Comparison of ENCODE assay signal across 24 cellular contexts in the genomic region with DNA sequence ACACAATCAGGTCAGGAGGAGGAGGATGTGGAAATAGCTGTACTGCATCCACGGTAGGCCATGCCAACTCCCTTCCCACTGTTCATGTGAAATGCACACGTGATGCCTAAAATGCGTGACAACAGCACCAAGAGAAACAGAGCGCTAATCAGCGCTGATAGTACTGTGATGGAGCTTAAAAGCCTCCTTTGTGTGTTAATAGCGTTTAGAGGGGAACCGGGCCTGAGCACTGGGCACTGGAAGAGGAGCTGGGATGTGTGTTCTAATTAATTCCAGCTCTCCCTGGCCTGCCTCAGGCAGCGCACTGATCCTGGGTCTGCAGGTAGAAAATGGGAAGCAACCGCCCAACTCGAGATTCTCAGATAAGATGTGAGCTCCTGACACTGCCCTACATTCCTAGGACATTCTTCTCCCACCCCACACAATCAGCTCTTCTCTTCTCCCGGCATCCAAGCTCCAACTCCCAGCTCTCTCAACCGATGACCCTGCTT. TPM values are rescaled to one million over a fixed set of nuclear protein-coding genes. Genes with fewer than 3 reads are reported as not detected.
A peak's percentile ranks its signal among the peaks of the same experiment; 100 is the strongest.
DNase-seq lines count a peak whose midpoint lies in the region; ATAC-seq, FAIRE-seq and TF ChIP-seq lines count a peak whose summit lies in the region.
"Had no signal": no experiment of that assay in that cellular context is flagged by ENCODE, and none has a peak within 500 bp of the region (broad histone marks: within the 10 kb centered on the region; RNA-seq: fewer than 3 reads in every experiment).

No MANE protein-coding gene starts in this region.

- peak overlapping the region in 1 of 3 donors; percentile 16 for H3K27ac ChIP-seq in right lobe of liver
- no peak overlapping the region for H3K27ac ChIP-seq in HepG2 (ENCODE audit: extremely low read length, insufficient read depth, low read length)
- peak overlapping the region; percentile 24 for H3K27ac ChIP-seq in neural cell (ENCODE audit: low read length)
- H3K27ac ChIP-seq: lower lobe of right lung, neutrophil had no signal

- no peak for TF ChIP-seq EP300 in HepG2 (IDR thresholded peaks at IDR 0.05; ENCODE audit: low read depth in 2 of 2, low read length in 2 of 2)
- no peak for TF ChIP-seq EP300 in HepG2 (CRISPR knock-in tag; IDR thresholded peaks at IDR 0.05; ENCODE audit: borderline replicate concordance)
- peak; percentile 5 for TF ChIP-seq EP300 in neural cell (conservative IDR thresholded peaks at IDR 0.05; ENCODE audit: poor library complexity, severe bottlenecking)

- in situ Hi-C loops in HepG2 (cut with HindIII; ENCODE audit: extremely low pct_ligation_motif_present, low pct_unique_long_range_greater_than_20kb) = no loop called here

- TF ChIP-seq POLR2A in right lobe of liver (IDR thresholded peaks at IDR 0.05) (no peak), HepG2 (IDR thresholded peaks at IDR 0.05; ENCODE audit: insufficient read depth in 1 of 2, low read depth in 2 of 2, low read length in 2 of 2) (no peak)

- no peaks in the 10 kb centered on the region for H4K20me1 ChIP-seq in HepG2 (ENCODE audit: insufficient read depth, low read length)
- H4K20me1 ChIP-seq in neural cell (ENCODE audit: insufficient read depth) = no peaks in the 10 kb centered on the region

- H3K4me2 ChIP-seq in HepG2 (ENCODE audit: low read depth, low read length) (no peak overlapping the region), neural cell (ENCODE audit: low read length) (no peak overlapping the region)

- peaks cover 15 to 23% of the 10 kb centered on the region in 2 donors for H3K4me1 Mint-ChIP-seq in effector memory CD8-positive, alpha-beta T cell (ENCODE audit: low read depth in 2 of 2)
- H3K4me1 Mint-ChIP-seq in Calu3 (ENCODE audit: low read depth, unreplicated experiment) = no peaks in the 10 kb centered on the region
- H3K4me1 Mint-ChIP-seq: activated B cell treated with CpG ODN at 0.5 μM for 24 hours had no signal

- H3K9me3 ChIP-seq in right lobe of liver (no peaks in the 10 kb centered on the region), HepG2 (ENCODE audit: low read length) (no peaks in the 10 kb centered on the region), neural cell (ENCODE audit: low read length) (no peaks in the 10 kb centered on the region)
- H3K9me3 ChIP-seq: HAP-1, lower lobe of right lung, neutrophil had no signal

- H3K9me2 ChIP-seq in neural cell (ENCODE audit: insufficient read depth, low read length) = no peaks in the 10 kb centered on the region

- WGBS in right lobe of liver (ENCODE audit: insufficient coverage, low coverage, low lambda C conversion rate, missing lambda C conversion rate) = 29% methylated on average over 4 of the region's 12 CpGs
- WGBS in HepG2 (ENCODE audit: low lambda C conversion rate) = 93% methylated on average over 12 of the region's 12 CpGs

- H3K27me3 Mint-ChIP-seq in effector memory CD8-positive, alpha-beta T cell = no peaks in the 10 kb centered on the region
- H3K27me3 Mint-ChIP-seq in Calu3 (ENCODE audit: unreplicated experiment) = no peaks in the 10 kb centered on the region
- H3K27me3 Mint-ChIP-seq: activated B cell treated with CpG ODN at 0.5 μM for 24 hours had no signal

- no peak for TF ChIP-seq CTCF in right lobe of liver (IDR thresholded peaks at IDR 0.05)
- TF ChIP-seq CTCF in HepG2 (CRISPR knock-in tag; IDR thresholded peaks at IDR 0.05) = no peak
- no peak for TF ChIP-seq CTCF in neural cell (IDR thresholded peaks at IDR 0.05; ENCODE audit: poor library complexity, severe bottlenecking)
- no peak for TF ChIP-seq CTCF in Calu3 (IDR thresholded peaks at IDR 0.05; ENCODE audit: unreplicated experiment)

- H3K27ac Mint-ChIP-seq in effector memory CD8-positive, alpha-beta T cell = peak overlapping the region; percentile 1 to 69
- H3K27ac Mint-ChIP-seq in Calu3 (ENCODE audit: unreplicated experiment) = no peak overlapping the region
- H3K27ac Mint-ChIP-seq: activated B cell treated with CpG ODN at 0.5 μM for 24 hours had no signal

- DNase-seq in right lobe of liver (no peak), HepG2 (ENCODE audit: low spot score) (no peak), H4 (ENCODE audit: low spot score) (no peak), Calu3 (no peak)
- DNase-seq in effector memory CD8-positive, alpha-beta T cell = no peak
- no peak for DNase-seq in activated effector memory CD4-positive, alpha-beta T cell treated with Interleukin-2 at 50 U/mL for 16 hours
- DNase-seq: activated B cell treated with CpG ODN at 0.5 μM for 24 hours; activated CD4-positive, alpha-beta T cell treated with anti-CD3 and anti-CD28 coated beads, Interleukin-2, amount 50 U/mL, for 48 hours; activated gamma-delta T cell; C1 segment of cervical spinal cord; cortex of kidney; DND-41; Kasumi-1; kidney; lower lobe of right lung; NCI-H1694 treated with DMSO at 0.1 percent for 48 hours; small intestine; stimulated activated CD4-positive, alpha-beta T cell treated with anti-CD3 and anti-CD28 coated beads, Interleukin-1b, Interleukin-23, amount 100 ng/mL, for 48 hours had no signal

- peaks cover 26% of the 10 kb centered on the region for H3K36me3 Mint-ChIP-seq in effector memory CD8-positive, alpha-beta T cell (ENCODE audit: insufficient read depth)
- H3K36me3 Mint-ChIP-seq in Calu3 (ENCODE audit: insufficient read depth, unreplicated experiment) = peaks cover 30% of the 10 kb centered on the region

- H3K27me3 ChIP-seq in right lobe of liver = no peaks in the 10 kb centered on the region
- no peaks in the 10 kb centered on the region for H3K27me3 ChIP-seq in HepG2 (ENCODE audit: control insufficient read depth in 1 of 2, insufficient read depth in 2 of 2, low read length in 2 of 2)
- no peaks in the 10 kb centered on the region for H3K27me3 ChIP-seq in neural cell (ENCODE audit: insufficient read depth, low read depth, low read length)
- H3K27me3 ChIP-seq: neutrophil had no signal

- no peaks in the 10 kb centered on the region for H3F3A ChIP-seq in neural cell (ENCODE audit: insufficient read depth, low read length, poor library complexity, severe bottlenecking)

- CTCF ChIA-PET in HepG2 (lab: Yijun Ruan, JAX; ENCODE audit: low intra/inter-chr PET ratio, low total read pairs) (no interaction called here), Calu3 (lab: Charles Lee) (no interaction called here)

- H3K4me1 ChIP-seq in right lobe of liver (peaks cover 0 to 54% (median 16%) of the 10 kb centered on the region in 4 donors), HepG2 (ENCODE audit: insufficient read depth, low read length) (peaks cover 14% of the 10 kb centered on the region)
- H3K4me1 ChIP-seq: HAP-1, lower lobe of right lung had no signal

- no TSS peak for BruUV-seq in HepG2 (replicated peaks; lab: Mats Ljungman, UMichigan)
- BruUV-seq in Calu3 (replicated peaks; lab: Mats Ljungman, UMichigan) = no TSS peak

- H3K36me3 ChIP-seq in right lobe of liver (peaks cover 0 to 11% (median 0%) of the 10 kb centered on the region in 4 donors), HepG2 (replicated peaks in 1 of 2; ENCODE audit: control insufficient read depth in 1 of 2, insufficient read depth in 2 of 2, low read length in 2 of 2) (peaks cover 22 to 73% of the 10 kb centered on the region in 2 experiments), neural cell (ENCODE audit: insufficient read depth, low read length) (no peaks in the 10 kb centered on the region)
- H3K36me3 ChIP-seq: neutrophil had no signal

- peak in 3 of 4 donors; percentile 10 to 32 (median 24) for ATAC-seq in right lobe of liver
- ATAC-seq in HepG2 = no peak
- no peak for ATAC-seq in effector memory CD8-positive, alpha-beta T cell (replicated peaks)
- ATAC-seq: lower lobe of right lung had no signal

- H2AFZ ChIP-seq in HepG2 (ENCODE audit: low read length) = no peak overlapping the region
- H2AFZ ChIP-seq in neural cell (ENCODE audit: low read depth, low read length) = no peak overlapping the region

- TF ChIP-seq RAD21 in HepG2 (CRISPR knock-in tag; IDR thresholded peaks at IDR 0.05) (no peak), neural cell (conservative IDR thresholded peaks at IDR 0.05) (no peak)

- intact Hi-C loops in right lobe of liver (cut with DNase I) = no loop called here
- intact Hi-C loops in HepG2 (cut with micrococcal nuclease; ENCODE audit: unreplicated experiment) = no loop called here
- intact Hi-C loops in Calu3 (cut with micrococcal nuclease; ENCODE audit: unreplicated experiment) = no loop called here

- no peak for FAIRE-seq in HepG2 (lab: Jason Lieb, UNC)
- FAIRE-seq: bronchial epithelial cell, endometrium, kidney, small intestine, urothelium cell line had no signal

- no peaks in the 10 kb centered on the region for H3K9me3 Mint-ChIP-seq in effector memory CD8-positive, alpha-beta T cell
- H3K9me3 Mint-ChIP-seq in Calu3 (ENCODE audit: low read depth, unreplicated experiment) = no peaks in the 10 kb centered on the region
- H3K9me3 Mint-ChIP-seq: activated B cell treated with CpG ODN at 0.5 μM for 24 hours had no signal

- H3K79me2 ChIP-seq in HepG2 (ENCODE audit: insufficient read depth, low read length) (peaks cover 13% of the 10 kb centered on the region), neural cell (replicated peaks; ENCODE audit: insufficient read depth, low read length) (no peaks in the 10 kb centered on the region)

- H3K9ac ChIP-seq in HepG2 (ENCODE audit: insufficient read depth, low read depth, low read length) (no peak overlapping the region), neural cell (ENCODE audit: low read length) (no peak overlapping the region)

- no peak overlapping the region for H3K4me3 Mint-ChIP-seq in effector memory CD8-positive, alpha-beta T cell
- no peak overlapping the region for H3K4me3 Mint-ChIP-seq in Calu3 (ENCODE audit: low read depth, unreplicated experiment)
- H3K4me3 Mint-ChIP-seq: activated B cell treated with CpG ODN at 0.5 μM for 24 hours had no signal

- H3K4me3 ChIP-seq in right lobe of liver (no peak overlapping the region), HepG2 (replicated peaks in 1 of 3; ENCODE audit: insufficient read depth in 1 of 3, low read depth in 2 of 3, low read length in 3 of 3) (no peak overlapping the region), neural cell (ENCODE audit: low read length) (no peak overlapping the region)
- H3K4me3 ChIP-seq: HAP-1, lower lobe of right lung had no signal

- POLR2A ChIA-PET in HepG2 (lab: Yijun Ruan, JAX) = interaction anchor here (1.4 kb wide), 1 partner anchor 12 kb away, joined by 3 read pairs; a partner anchor contains a TSS

RNA-seq across cellular contexts. Expression of a gene that starts 12.9 kb away (rescaled TPM):
- total RNA-seq in right lobe of liver (10 to 100 TPM; 45.7 to 61.3 (median 51.2) TPM), HepG2 (2016; rRNA removed; fragmentation: Illumina TruSeq; extraction: Trizol) (67.2 and 85.1 TPM in 2 replicates), Calu3 (2022) (65.3 and 69.1 TPM in 2 replicates)
- 93.2 and 97.9 TPM in 2 replicates for total RNA-seq in HepG2 (2016; cell fraction: cytosol; rRNA removed; fragmentation: Illumina TruSeq; extraction: Trizol; ENCODE audit: low read depth)
- total RNA-seq in HepG2 (2016; cell fraction: insoluble cytoplasmic fraction; rRNA removed; fragmentation: Illumina TruSeq; extraction: Trizol) = 65.6 and 88.0 TPM in 2 replicates
- total RNA-seq in HepG2 (2016; cell fraction: membrane; rRNA removed; fragmentation: Illumina TruSeq; extraction: Trizol) = 145 and 146 TPM in 2 replicates
- 60.7 and 77.4 TPM in 2 replicates for total RNA-seq in HepG2 (2016; cell fraction: nucleus; rRNA removed; fragmentation: Illumina TruSeq; extraction: Trizol)
- polyA plus RNA-seq in HepG2 (2011; rRNA removed) (94.2 and 95.3 TPM in 2 replicates), neural cell (26.4 and 26.9 TPM in 2 replicates)
- 90.5 and 102 TPM in 2 replicates for polyA plus RNA-seq in HepG2 (2011; cell fraction: cytosol; rRNA removed)
- 153 and 172 TPM in 2 replicates for polyA plus RNA-seq in HepG2 (2011; cell fraction: nucleus; rRNA removed)
- polyA plus RNA-seq in HepG2 (2012) = 117 and 124 TPM in 2 replicates
- 108 and 123 TPM in 2 replicates for polyA plus RNA-seq in HepG2 (2016; cell fraction: cytosol; fragmentation: Illumina TruSeq; extraction: Trizol; ENCODE audit: low read depth)
- polyA plus RNA-seq in HepG2 (2016; cell fraction: insoluble cytoplasmic fraction; fragmentation: Illumina TruSeq; extraction: Trizol; ENCODE audit: low read depth) = 93.0 and 99.9 TPM in 2 replicates
- 161 and 166 TPM in 2 replicates for polyA plus RNA-seq in HepG2 (2016; cell fraction: membrane; fragmentation: Illumina TruSeq; extraction: Trizol; ENCODE audit: low read depth)
- 128 and 143 TPM in 2 replicates for polyA plus RNA-seq in HepG2 (2016; cell fraction: nucleus; fragmentation: Illumina TruSeq; extraction: Trizol; ENCODE audit: insufficient read depth, low read depth)
- 48.3 and 75.7 TPM in 2 replicates for polyA minus RNA-seq in HepG2 (2011; rRNA and poly(A)+ RNA removed; ENCODE audit: low replicate concordance)
- polyA minus RNA-seq in HepG2 (2011; cell fraction: cytosol; rRNA and poly(A)+ RNA removed) = 40.4 and 40.8 TPM in 2 replicates
- polyA minus RNA-seq in HepG2 (2011; cell fraction: nucleus; rRNA and poly(A)+ RNA removed) = 85.5 and 94.6 TPM in 2 replicates
- 19.2 and 22.5 TPM in 2 replicates for polyA minus RNA-seq in neural cell
- total RNA-seq in H4 (2014; rRNA removed; shearing (Covaris generic)) = 116 and 126 TPM in 2 replicates

Comparison
In these comparisons a context has a peak if more than half of its experiments do, and no peak if none do; other contexts are left out.
1. ATAC-seq: peak in right lobe of liver (3 of 4); none in HepG2 (single experiment) and effector memory CD8-positive, alpha-beta T cell (single experiment).